14 cellular contexts compared by ENCODE assay signal in genomic region chr2:207533609-207534008, GRCh38. TPM values are rescaled to one million over a fixed set of nuclear protein-coding genes. Genes with fewer than 3 reads are reported as not detected.
DNase-seq lines count a peak whose midpoint lies in the region; ATAC-seq, FAIRE-seq and TF ChIP-seq lines count a peak whose summit lies in the region.
"Had no signal": no experiment of that assay in that cellular context is flagged by ENCODE, and none has a peak within 500 bp of the region (broad histone marks: within the 10 kb centered on the region; RNA-seq: fewer than 3 reads in every experiment).

No MANE protein-coding gene starts in this region.

- peaks cover 12% of the 10 kb centered on the region; the same call in 1 of the 2 replicates for H3K36me3 Mint-ChIP-seq in WTC11

- H3K36me3 ChIP-seq in liver (ENCODE audit: control insufficient read depth in 4 of 4, insufficient read depth in 3 of 4, low read depth in 1 of 4, low read length in 3 of 4), result peaks cover 0 to 2% (median 0%) of the 10 kb centered on the region in 4 donors
- no peaks in the 10 kb centered on the region for H3K36me3 ChIP-seq in small intestine (ENCODE audit: control insufficient read depth in 2 of 2, insufficient read depth in 2 of 2, low read length in 2 of 2)

- no peak for FAIRE-seq in small intestine (lab: Jason Lieb, UNC)

- H3K27ac Mint-ChIP-seq in WTC11, result 0 out of 2 replicates have a peak overlapping the region, but pooled peaks have one; percentile 45
- H3K27ac Mint-ChIP-seq: nephron progenitor cell had no signal

- H3K9me3 ChIP-seq in liver (ENCODE audit: control insufficient read depth in 4 of 4, low read length in 3 of 4), result no peaks in the 10 kb centered on the region
- no peaks in the 10 kb centered on the region for H3K9me3 ChIP-seq in small intestine (ENCODE audit: control insufficient read depth, low read depth)

- POLR2A ChIA-PET in WTC11 (lab: Charles Lee), result no interaction called here

- DNase-seq in DMS53 (lab: John Stamatoyannopoulos, UW) (peak; percentile 82), WTC11 (ENCODE audit: low spot score) (no peak), retina (no peak), small intestine (no peak), GM19240 (ENCODE audit: insufficient read length, low spot score) (no peak)
- DNase-seq: activated CD8-positive, alpha-beta memory T cell treated with anti-CD3 and anti-CD28 coated beads, Interleukin-2, amount 50 U/mL, for 48 hours; HCEC 1CT; hippocampal formation; NCI-H187; nephron progenitor cell; SIG-M5 had no signal

- H3K27me3 ChIP-seq in liver (ENCODE audit: control insufficient read depth in 4 of 4, insufficient read depth in 4 of 4, low read length in 3 of 4) (no peaks in the 10 kb centered on the region), small intestine (ENCODE audit: control insufficient read depth in 2 of 2, insufficient read depth in 2 of 2, low read length in 2 of 2) (no peaks in the 10 kb centered on the region)

- H3K27me3 Mint-ChIP-seq in WTC11 (ENCODE audit: low read depth), result 0 out of 2 replicates have a peak, but pooled peaks cover under 1% of the 10 kb centered on the region

- H3K27ac ChIP-seq in 22Rv1, result peak overlapping the region; percentile 38
- H3K27ac ChIP-seq in liver (ENCODE audit: low read depth in 1 of 2, low read length in 2 of 2), result peak overlapping the region; percentile 7 to 28
- no peak overlapping the region for H3K27ac ChIP-seq in small intestine (ENCODE audit: low read depth in 1 of 2, low read length in 1 of 2)

- H3K4me1 ChIP-seq in liver (ENCODE audit: control insufficient read depth in 4 of 4, insufficient read depth in 4 of 4, low read length in 3 of 4), result peaks cover 10 to 30% (median 22%) of the 10 kb centered on the region in 4 donors
- H3K4me1 ChIP-seq in small intestine (ENCODE audit: control insufficient read depth in 2 of 2, insufficient read depth in 1 of 2, low read depth in 1 of 2, low read length in 1 of 2), result peaks cover 0 to 8% of the 10 kb centered on the region in 2 donors

- TF ChIP-seq RAD21 in liver (IDR thresholded peaks at IDR 0.05), result no peak

- H3K9ac ChIP-seq in liver (ENCODE audit: low read depth in 1 of 2, low read length in 2 of 2), result peak overlapping the region in 1 of 2 donors; percentile 60

- H3K9me3 Mint-ChIP-seq in WTC11, result no peaks in the 10 kb centered on the region
- H3K9me3 Mint-ChIP-seq: nephron progenitor cell had no signal

- CTCF ChIA-PET in WTC11 (lab: Charles Lee), result no interaction called here

- H3K4me3 Mint-ChIP-seq in WTC11, result no peak overlapping the region
- H3K4me3 Mint-ChIP-seq: nephron progenitor cell had no signal

- H3K4me3 ChIP-seq in liver (ENCODE audit: low read depth in 1 of 3, low read length in 3 of 3), result no peak overlapping the region
- H3K4me3 ChIP-seq in small intestine (ENCODE audit: low read depth in 1 of 2, low read length in 2 of 2), result no peak overlapping the region

- ATAC-seq in WTC11 (no peak), HG02759 (IDR thresholded peaks at IDR 0.05; ENCODE audit: unreplicated experiment) (no peak)

- WGBS in liver, result 93% methylated on average over 1 of the region's 1 CpG
- WGBS in small intestine, 3 donors, result 88 to 100% (median 100%) methylated on average over 1 of the region's 1 CpG

- no peak for TF ChIP-seq CTCF in 22Rv1 (IDR thresholded peaks at IDR 0.05)
- TF ChIP-seq CTCF in WTC11 (IDR thresholded peaks at IDR 0.05), result no peak
- TF ChIP-seq CTCF in liver (IDR thresholded peaks at IDR 0.05; ENCODE audit: low read depth, low read length, missing input control), result no peak

- peaks cover 55% of the 10 kb centered on the region for H3K4me1 Mint-ChIP-seq in WTC11

TF ChIP-seq in WTC11, 78 proteins besides CTCF, POLR2A, EP300 and RAD21 (continues in another document):
- TF ChIP-seq AR (CRISPR knock-in tag; IDR thresholded peaks at IDR 0.05) (no peak), ZNF425 (CRISPR knock-in tag; conservative IDR thresholded peaks at IDR 0.05) (no peak)

TF ChIP-seq in liver, 16 proteins besides CTCF, POLR2A, EP300 and RAD21:
- no peak for TF ChIP-seq RXRA (IDR thresholded peaks at IDR 0.05)
- TF ChIP-seq HNF4A (conservative IDR thresholded peaks at IDR 0.05), result no peak
- no peak for TF ChIP-seq REST (IDR thresholded peaks at IDR 0.05)
- TF ChIP-seq NR2F2 (IDR thresholded peaks at IDR 0.05), result no peak
- TF ChIP-seq ATF3 (IDR thresholded peaks at IDR 0.05), result no peak
- no peak for TF ChIP-seq GABPA (IDR thresholded peaks at IDR 0.05 in 1 of 2, conservative IDR thresholded peaks at IDR 0.05 in 1 of 2)
- no peak for TF ChIP-seq YY1 (IDR thresholded peaks at IDR 0.05)
- no peak for TF ChIP-seq FOXA1 (IDR thresholded peaks at IDR 0.05)
- TF ChIP-seq, protein P1, sequence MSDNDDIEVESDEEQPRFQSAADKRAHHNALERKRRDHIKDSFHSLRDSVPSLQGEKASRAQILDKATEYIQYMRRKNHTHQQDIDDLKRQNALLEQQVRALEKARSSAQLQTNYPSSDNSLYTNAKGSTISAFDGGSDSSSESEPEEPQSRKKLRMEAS (IDR thresholded peaks at IDR 0.05), result no peak

RNA-seq across cellular contexts. Expression of gene CREB1, which starts 3.8 kb away (rescaled TPM):
- 80.7 to 97.7 TPM (median 85.0 TPM) in 3 replicates for total RNA-seq in WTC11 (2021)
- 10 to 100 TPM; 18.8 to 24.4 TPM for total RNA-seq in liver
- polyA plus RNA-seq in liver, result 10 to 100 TPM in 1 of 2 donors, 1 to 10 TPM in 1; 4.4 to 10.2 TPM
- 10 to 100 TPM in 1 of 3 donors, 1 to 10 TPM in 2; 4.1 to 12.7 (median 8.5) TPM for polyA plus RNA-seq in small intestine

Comparison
In these comparisons a context has a peak if more than half of its experiments do, and no peak if none do; other contexts are left out.
1. H3K27ac ChIP-seq: peak in 22Rv1 (single experiment) and liver (2 of 2); none in small intestine (0 of 2).